In genomic region chr4:189294570-189294969, GRCh38 we compare ENCODE assay signal across 31 cellular contexts.
"Had no signal": no experiment of that assay in that cellular context is flagged by ENCODE, and none has a peak within 500 bp of the region (broad histone marks: within the 10 kb centered on the region; RNA-seq: fewer than 3 reads in every experiment).

No MANE protein-coding gene starts in this region.

- H3K36me3 ChIP-seq: brain microvascular endothelial cell, MG63 had no signal

- H3K4me3 ChIP-seq: MG63 had no signal

- H3K27ac ChIP-seq: brain microvascular endothelial cell, KMS-11, VCaP had no signal

- H3K9ac ChIP-seq: KMS-11 had no signal

- H3K27me3 ChIP-seq: brain microvascular endothelial cell, MG63 had no signal

- H3K9me3 ChIP-seq: MG63 had no signal

- ATAC-seq: activated CD8-positive, alpha-beta T cell treated with anti-CD3 and anti-CD28 coated beads for 36 hours; activated T-cell treated with anti-CD3 and anti-CD28 coated beads, Interleukin-2, amount 50 U/mL, for 72 hours; activated T-helper 17 cell treated with anti-CD3 and anti-CD28 coated beads, Interleukin-2, amount 50 U/mL, for 72 hours; SK-N-SH treated with all-trans-retinoic acid at 6 μM for 48 hours; T-cell; T-helper 17 cell had no signal

- DNase-seq: activated B cell treated with CpG ODN at 0.5 μM for 24 hours; activated CD4-positive, alpha-beta T cell treated with anti-CD3 and anti-CD28 coated beads for 48 hours; activated CD4-positive, CD25-positive, alpha-beta regulatory T cell treated with anti-CD3 and anti-CD28 coated beads, Interleukin-2, amount 50 U/mL, for 72 hours; activated CD8-positive, alpha-beta T cell treated with anti-CD3 and anti-CD28 coated beads for 36 hours; activated effector memory CD4-positive, alpha-beta T cell treated with anti-CD3 and anti-CD28 coated beads, Interleukin-2, amount 50 U/mL, for 16 hours; activated naive CD4-positive, alpha-beta T cell; activated naive CD4-positive, alpha-beta T cell treated with anti-CD3 and anti-CD28 coated beads, Interleukin-2, amount 50 U/mL, for 16 hours; activated naive CD8-positive, alpha-beta T cell treated with anti-CD3 and anti-CD28 coated beads for 36 hours; activated T-cell treated with anti-CD3 and anti-CD28 coated beads, Interleukin-2, amount 50 U/mL, for 1 hour; activated T-cell treated with anti-CD3 and anti-CD28 coated beads, Interleukin-2, amount 50 U/mL, for 72 hours; amniotic stem cell; aorta; brain microvascular endothelial cell; MG63; NCI-H1048; NCI-H1436 treated with DMSO at 0.1 percent for 48 hours; NCI-H187; NCI-H2029 treated with DMSO at 0.1 percent for 48 hours; NCI-H2107; NCI-H2171; NCI-H510A; NCI-H526; NCI-H748 treated with DMSO at 0.1 percent for 48 hours; SHP77 treated with DMSO at 0.1 percent for 48 hours; T-cell; T-helper 17 cell; T-helper 9 cell had no signal

- H3K4me2 ChIP-seq: KMS-11 had no signal
